2 cellular contexts compared by ENCODE assay signal in the genomic region with DNA sequence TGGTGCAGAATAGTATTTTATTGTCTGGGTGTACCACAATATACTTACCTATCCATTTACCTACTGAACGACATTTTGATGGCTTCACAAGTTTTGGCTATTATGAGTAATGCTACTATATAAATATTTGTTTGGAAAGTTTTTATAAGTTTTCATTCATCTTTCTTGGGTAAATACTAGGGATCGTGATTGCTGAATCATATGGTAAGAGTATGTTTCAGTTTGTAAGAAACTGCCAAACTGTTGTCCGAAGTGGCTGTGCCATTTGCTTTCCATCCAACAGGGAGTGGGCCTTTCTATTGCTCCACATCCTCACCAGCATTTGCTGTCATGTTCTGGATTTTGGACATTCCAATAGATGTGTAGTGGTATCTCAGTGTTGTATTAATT.
TF ChIP-seq lines count a peak whose summit lies in the region.

No MANE protein-coding gene starts in this region.

TF ChIP-seq in A549, 52 proteins besides CTCF, POLR2A, EP300 and RAD21:
- TF ChIP-seq, protein P1, sequence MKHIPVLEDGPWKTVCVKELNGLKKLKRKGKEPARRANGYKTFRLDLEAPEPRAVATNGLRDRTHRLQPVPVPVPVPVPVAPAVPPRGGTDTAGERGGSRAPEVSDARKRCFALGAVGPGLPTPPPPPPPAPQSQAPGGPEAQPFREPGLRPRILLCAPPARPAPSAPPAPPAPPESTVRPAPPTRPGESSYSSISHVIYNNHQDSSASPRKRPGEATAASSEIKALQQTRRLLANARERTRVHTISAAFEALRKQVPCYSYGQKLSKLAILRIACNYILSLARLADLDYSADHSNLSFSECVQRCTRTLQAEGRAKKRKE (CRISPR knock-in tag; IDR thresholded peaks at IDR 0.05; ENCODE audit: low read depth) = no peak
- TF ChIP-seq GATA3 (IDR thresholded peaks at IDR 0.05; ENCODE audit: borderline replicate concordance) = no peak
- no peak for TF ChIP-seq EHF (CRISPR knock-in tag; IDR thresholded peaks at IDR 0.05)
- TF ChIP-seq NFE2L2 (conservative IDR thresholded peaks at IDR 0.05; ENCODE audit: low read length) = no peak
- TF ChIP-seq CHD2 (IDR thresholded peaks at IDR 0.05; ENCODE audit: low read length, partially characterized antibody) = no peak
- TF ChIP-seq TFCP2L1 (CRISPR knock-in tag; IDR thresholded peaks at IDR 0.05) = no peak
- TF ChIP-seq USF2 (IDR thresholded peaks at IDR 0.05) = no peak
- no peak for TF ChIP-seq ESRRA (IDR thresholded peaks at IDR 0.05; ENCODE audit: borderline replicate concordance, low read length)
- TF ChIP-seq PBX3 (IDR thresholded peaks at IDR 0.05) = no peak
- TF ChIP-seq TP53 (CRISPR knock-in tag; IDR thresholded peaks at IDR 0.05) = no peak
- TF ChIP-seq E2F6 (IDR thresholded peaks at IDR 0.05; ENCODE audit: borderline replicate concordance, low read depth) = no peak
- TF ChIP-seq CBX8 (IDR thresholded peaks at IDR 0.05) = no peak
- no peak for TF ChIP-seq POLR2AphosphoS2 (conservative IDR thresholded peaks at IDR 0.05; ENCODE audit: low read length)
- no peak for TF ChIP-seq MAZ (IDR thresholded peaks at IDR 0.05; ENCODE audit: borderline replicate concordance, low read depth, low read length)
- no peak for TF ChIP-seq HOXA7 (CRISPR knock-in tag; IDR thresholded peaks at IDR 0.05)
- TF ChIP-seq KDM1A (IDR thresholded peaks at IDR 0.05; ENCODE audit: low read depth) = no peak
- TF ChIP-seq FOXS1 (CRISPR knock-in tag; IDR thresholded peaks at IDR 0.05) = no peak
- TF ChIP-seq NPAS2 (CRISPR knock-in tag; IDR thresholded peaks at IDR 0.05; ENCODE audit: borderline replicate concordance) = no peak
- TF ChIP-seq, protein P2, sequence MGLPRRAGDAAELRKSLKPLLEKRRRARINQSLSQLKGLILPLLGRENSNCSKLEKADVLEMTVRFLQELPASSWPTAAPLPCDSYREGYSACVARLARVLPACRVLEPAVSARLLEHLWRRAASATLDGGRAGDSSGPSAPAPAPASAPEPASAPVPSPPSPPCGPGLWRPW (IDR thresholded peaks at IDR 0.05) = no peak

TF ChIP-seq in IMR-90, 13 proteins besides CTCF, POLR2A, EP300 and RAD21 (continued from another document):
- no peak for TF ChIP-seq NFE2L2 (IDR thresholded peaks at IDR 0.05; ENCODE audit: low read depth, low read length)
- TF ChIP-seq RFX5 (IDR thresholded peaks at IDR 0.05; ENCODE audit: low read depth, low read length) = no peak
- no peak for TF ChIP-seq RCOR1 (IDR thresholded peaks at IDR 0.05; ENCODE audit: insufficient replicate concordance, low read length)
- TF ChIP-seq, protein P3, sequence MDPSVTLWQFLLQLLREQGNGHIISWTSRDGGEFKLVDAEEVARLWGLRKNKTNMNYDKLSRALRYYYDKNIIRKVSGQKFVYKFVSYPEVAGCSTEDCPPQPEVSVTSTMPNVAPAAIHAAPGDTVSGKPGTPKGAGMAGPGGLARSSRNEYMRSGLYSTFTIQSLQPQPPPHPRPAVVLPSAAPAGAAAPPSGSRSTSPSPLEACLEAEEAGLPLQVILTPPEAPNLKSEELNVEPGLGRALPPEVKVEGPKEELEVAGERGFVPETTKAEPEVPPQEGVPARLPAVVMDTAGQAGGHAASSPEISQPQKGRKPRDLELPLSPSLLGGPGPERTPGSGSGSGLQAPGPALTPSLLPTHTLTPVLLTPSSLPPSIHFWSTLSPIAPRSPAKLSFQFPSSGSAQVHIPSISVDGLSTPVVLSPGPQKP (IDR thresholded peaks at IDR 0.05; ENCODE audit: borderline replicate concordance, low read depth, low read length) = no peak
- TF ChIP-seq MAZ (IDR thresholded peaks at IDR 0.05; ENCODE audit: borderline replicate concordance, low read depth, low read length) = no peak
- TF ChIP-seq CEBPB (IDR thresholded peaks at IDR 0.05; ENCODE audit: low read depth, low read length) = no peak
- TF ChIP-seq USF2 (IDR thresholded peaks at IDR 0.05; ENCODE audit: low read depth, low read length) = no peak
- no peak for TF ChIP-seq SMC3 (IDR thresholded peaks at IDR 0.05; ENCODE audit: low read depth, low read length)
- no peak for TF ChIP-seq CHD1 (IDR thresholded peaks at IDR 0.05; ENCODE audit: low read depth, low read length)
- no peak for TF ChIP-seq MAFK (IDR thresholded peaks at IDR 0.05; ENCODE audit: low read depth, low read length)
- no peak for TF ChIP-seq FOS (IDR thresholded peaks at IDR 0.05; ENCODE audit: low read depth, low read length)
